In genomic region chr1:67214420-67215174, GRCh38 we compare ENCODE assay signal across 8 cellular contexts. TPM values are rescaled to one million over a fixed set of nuclear protein-coding genes. Genes with fewer than 3 reads are reported as not detected.
DNase-seq lines count a peak whose midpoint lies in the region; ATAC-seq and TF ChIP-seq lines count a peak whose summit lies in the region.

No MANE protein-coding gene starts in this region.

- TF ChIP-seq CTCF in GM20000 (IDR thresholded peaks at IDR 0.05; ENCODE audit: extremely low read depth, missing control alignments) = peak; percentile 12
- TF ChIP-seq CTCF in fibroblast of villous mesenchyme (IDR thresholded peaks at IDR 0.05; ENCODE audit: insufficient read depth, low read depth, low read length) = peak; percentile 65

- no peak overlapping the region for H3K4me3 ChIP-seq in fibroblast of villous mesenchyme (ENCODE audit: low read depth, low read length)

- peak; percentile 2 for DNase-seq in NCI-H1694 (lab: John Stamatoyannopoulos, UW)
- DNase-seq in NCI-H1694 treated with DMSO at 0.1 percent for 48 hours (lab: John Stamatoyannopoulos, UW) = no peak
- DNase-seq in GM20000 (ENCODE audit: low spot score) = peak; percentile 16
- peak; percentile 35 for DNase-seq in activated CD4-positive, alpha-beta T cell treated with anti-CD3 and anti-CD28 coated beads, Interleukin-2, amount 50 U/mL, for 1 hour
- peak; percentile 27 for DNase-seq in fibroblast of villous mesenchyme (ENCODE audit: low read depth)
- peak; percentile 43 to 48 for DNase-seq in stimulated activated CD4-positive, alpha-beta T cell treated with anti-CD3 and anti-CD28 coated beads, Interleukin-2, amount 100 ng/mL, for 48 hours
- DNase-seq in AG20443 (ENCODE audit: low spot score) = no peak

- ATAC-seq in HG03558 (IDR thresholded peaks at IDR 0.05; ENCODE audit: extremely low read depth, unreplicated experiment) = peak; percentile 47

RNA-seq across cellular contexts. Expression of gene IL23R, which starts 48.3 kb away (rescaled TPM):
- total RNA-seq in fibroblast of villous mesenchyme = not detected in 2 replicates

Comparison
In these comparisons a context has a peak if more than half of its experiments do, and no peak if none do; other contexts are left out.
1. DNase-seq: peak in NCI-H1694 (single experiment), GM20000 (single experiment), activated CD4-positive, alpha-beta T cell treated with anti-CD3 and anti-CD28 coated beads, Interleukin-2, amount 50 U/mL, for 1 hour (single experiment), fibroblast of villous mesenchyme (single experiment) and stimulated activated CD4-positive, alpha-beta T cell treated with anti-CD3 and anti-CD28 coated beads, Interleukin-2, amount 100 ng/mL, for 48 hours (2 of 2); none in NCI-H1694 treated with DMSO at 0.1 percent for 48 hours (single experiment) and AG20443 (single experiment).